In the genomic region with DNA sequence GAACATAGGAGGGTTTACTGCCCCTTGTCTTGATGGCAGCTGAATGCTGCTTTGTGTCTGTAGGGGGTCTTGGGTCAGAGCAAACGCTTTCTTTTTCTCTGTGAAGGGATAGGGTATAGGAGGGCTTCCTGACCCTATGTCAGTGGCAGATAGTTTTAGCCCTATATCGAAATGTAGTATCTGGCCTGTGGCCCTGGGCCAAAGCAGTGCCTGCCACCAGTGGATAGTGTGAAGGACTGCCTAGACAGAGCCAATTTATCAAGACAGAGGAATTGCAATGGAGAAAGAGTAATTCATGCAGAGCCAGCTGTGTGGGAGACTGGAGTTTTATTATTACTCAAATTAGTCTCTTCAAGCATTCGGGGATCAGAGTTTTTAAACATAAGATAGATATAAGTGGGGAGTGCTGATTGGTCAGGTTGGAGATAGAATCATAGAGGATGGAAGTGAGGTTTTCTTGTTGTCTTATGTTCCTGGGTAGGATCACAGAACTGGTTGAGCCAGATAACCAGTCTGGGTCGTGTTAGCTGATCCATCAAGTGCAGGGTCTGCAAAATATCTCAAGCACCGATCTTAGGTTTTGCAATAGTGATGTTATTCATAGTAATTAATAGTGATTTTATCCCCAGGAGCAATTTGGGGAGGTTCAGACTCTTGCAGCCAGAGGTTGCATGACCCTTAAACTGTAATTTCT, we compare ENCODE assay signal across 19 cellular contexts.
DNase-seq lines count a peak whose midpoint lies in the region; ATAC-seq and TF ChIP-seq lines count a peak whose summit lies in the region.
"Had no signal": no experiment of that assay in that cellular context is flagged by ENCODE, and none has a peak within 500 bp of the region (broad histone marks: within the 10 kb centered on the region; RNA-seq: fewer than 3 reads in every experiment).

No MANE protein-coding gene starts in this region.

- H2AFZ ChIP-seq in PC-9, result no peak overlapping the region

- TF ChIP-seq CTCF in PC-9 (conservative IDR thresholded peaks at IDR 0.05), result no peak
- TF ChIP-seq CTCF in epithelial cell of esophagus (IDR thresholded peaks at IDR 0.05; ENCODE audit: insufficient read depth, low read depth, low read length, missing control alignments), result no peak

- POLR2A ChIA-PET in PC-9 (lab: Charles Lee; ENCODE audit: unreplicated experiment), result no interaction called here

- no TSS peak for BruUV-seq in PC-9 (replicated peaks; lab: Mats Ljungman, UMichigan)

- H3K27ac ChIP-seq in PC-9, result no peak overlapping the region
- H3K27ac ChIP-seq: KMS-11 had no signal

- no peaks in the 10 kb centered on the region for H3K9me2 ChIP-seq in PC-9 (ENCODE audit: insufficient read depth)

- no peaks in the 10 kb centered on the region; the same call in 1 of the 2 replicates for H4K20me1 ChIP-seq in PC-9 (ENCODE audit: insufficient read depth)

- intact Hi-C loops in PC-9 (cut with micrococcal nuclease; ENCODE audit: unreplicated experiment) (no loop called here), sciatic nerve (cut with DNase I) (no loop called here)

- H3K36me3 ChIP-seq in H7 (replicated peaks; ENCODE audit: control insufficient read depth, insufficient read depth, low read length), result no peaks in the 10 kb centered on the region
- H3K36me3 ChIP-seq in PC-9 (ENCODE audit: low read depth), result no peaks in the 10 kb centered on the region

- H3K4me1 ChIP-seq in PC-9 (replicated peaks; ENCODE audit: insufficient read depth), result peaks cover 25% of the 10 kb centered on the region

- peak overlapping the region; percentile 11 for H3K4me2 ChIP-seq in PC-9
- H3K4me2 ChIP-seq: KMS-11 had no signal

- peak; percentile 34 for ATAC-seq in sciatic nerve
- ATAC-seq in HG03139 (IDR thresholded peaks at IDR 0.05; ENCODE audit: unreplicated experiment), result no peak

- H3K4me3 ChIP-seq in H7 (ENCODE audit: insufficient read depth, low read depth, low read length), result no peak overlapping the region
- no peak overlapping the region for H3K4me3 ChIP-seq in PC-9
- no peak overlapping the region for H3K4me3 ChIP-seq in epithelial cell of esophagus (ENCODE audit: low read length)

- H3K9me3 ChIP-seq in PC-9 (ENCODE audit: insufficient read depth, low read depth), result no peaks in the 10 kb centered on the region

- DNase-seq in H7 (peak; percentile 8), PC-9 (peak in 1 of 2 experiments; percentile 42), epithelial cell of esophagus (ENCODE audit: low read depth) (peak; percentile 8), sciatic nerve (ENCODE audit: low spot score) (no peak), NCI-H187 (lab: John Stamatoyannopoulos, UW) (no peak), DMS 273 treated with DMSO at 0.1 percent for 48 hours (lab: John Stamatoyannopoulos, UW) (no peak), kidney glomerular epithelial cell (lab: John Stamatoyannopoulos, UW) (no peak)
- DNase-seq: CD4-positive, CD25-positive, alpha-beta regulatory T cell; DND-41; NCI-H1105; NCI-H146; NCI-H2029 treated with DMSO at 0.1 percent for 48 hours; NCI-H345; NCI-H524 treated with DMSO at 0.1 percent for 48 hours; RPMI8226; SHP77; SW 1271 had no signal

- CTCF ChIA-PET in PC-9 (lab: Charles Lee), result no interaction called here

- H3K27me3 ChIP-seq in H7 (ENCODE audit: control insufficient read depth, insufficient read depth, low read length), result no peaks in the 10 kb centered on the region
- no peaks in the 10 kb centered on the region for H3K27me3 ChIP-seq in PC-9 (ENCODE audit: insufficient read depth, low read depth)

- H3F3A ChIP-seq in PC-9 (ENCODE audit: insufficient read depth, low read depth), result peaks cover 12% of the 10 kb centered on the region; the same call in 1 of the 2 replicates

- no peaks in the 10 kb centered on the region for H3K79me2 ChIP-seq in PC-9 (ENCODE audit: low read depth)

Comparison
In these comparisons a context has a peak if more than half of its experiments do, and no peak if none do; other contexts are left out.
1. DNase-seq: peak in H7 (single experiment) and epithelial cell of esophagus (single experiment); none in sciatic nerve (single experiment), NCI-H187 (0 of 2), DMS 273 treated with DMSO at 0.1 percent for 48 hours (single experiment) and kidney glomerular epithelial cell (single experiment).